Comparison of ENCODE assay signal across 9 cellular contexts in genomic region chr19:57946316-57946715, GRCh38. TPM values are rescaled to one million over a fixed set of nuclear protein-coding genes. Genes with fewer than 3 reads are reported as not detected.
A peak's percentile ranks its signal among the peaks of the same experiment; 100 is the strongest.
DNase-seq lines count a peak whose midpoint lies in the region; ATAC-seq and TF ChIP-seq lines count a peak whose summit lies in the region.
"Had no signal": no experiment of that assay in that cellular context is flagged by ENCODE, and none has a peak within 500 bp of the region (broad histone marks: within the 10 kb centered on the region; RNA-seq: fewer than 3 reads in every experiment).

No MANE protein-coding gene starts in this region.

- H3K4me1 Mint-ChIP-seq in Caco-2 (ENCODE audit: low read depth, unreplicated experiment) (no peaks in the 10 kb centered on the region), neural progenitor cell (peaks cover 8% of the 10 kb centered on the region)
- peaks cover 16 to 20% of the 10 kb centered on the region in 2 donors for H3K4me1 Mint-ChIP-seq in effector memory CD8-positive, alpha-beta T cell (ENCODE audit: low read depth in 2 of 2)

- DNase-seq in Caco-2 (no peak), MV-4-11 (lab: John Stamatoyannopoulos, UW) (peak; percentile 26), neural progenitor cell (ENCODE audit: low spot score) (no peak), NCI-H345 treated with DMSO at 0.1 percent for 48 hours (lab: John Stamatoyannopoulos, UW; ENCODE audit: unreplicated experiment) (no peak), erythroblast (lab: John Stamatoyannopoulos, UW) (no peak), globus pallidus (ENCODE audit: low spot score) (no peak)
- no peak for DNase-seq in effector memory CD8-positive, alpha-beta T cell
- DNase-seq: cerebellar nuclear complex had no signal

- no peak overlapping the region for H2AFZ ChIP-seq in neural progenitor cell (replicated peaks)

- H3K9me3 ChIP-seq in Caco-2 (peaks cover 36% of the 10 kb centered on the region), neural progenitor cell (ENCODE audit: low read depth) (no peaks in the 10 kb centered on the region)

- H3K9me3 Mint-ChIP-seq in Caco-2 (ENCODE audit: unreplicated experiment) (peaks cover 48% of the 10 kb centered on the region), neural progenitor cell (peaks cover 75% of the 10 kb centered on the region)
- H3K9me3 Mint-ChIP-seq in effector memory CD8-positive, alpha-beta T cell, result peaks cover 31 to 50% of the 10 kb centered on the region in 2 donors

- TF ChIP-seq POLR2A in erythroblast (IDR thresholded peaks at IDR 0.05; ENCODE audit: low read length), result no peak

- H3K79me2 ChIP-seq in neural progenitor cell (ENCODE audit: low read depth), result peaks cover 52% of the 10 kb centered on the region

- POLR2A ChIA-PET in Caco-2 (lab: Charles Lee), result no interaction called here

- H3K4me3 ChIP-seq in Caco-2 (ENCODE audit: low read depth, low read length) (no peak overlapping the region), neural progenitor cell (peak overlapping the region; percentile 98)

- H3K36me3 Mint-ChIP-seq in Caco-2 (ENCODE audit: insufficient read depth, unreplicated experiment), result peaks cover 4% of the 10 kb centered on the region
- peaks cover 17% of the 10 kb centered on the region for H3K36me3 Mint-ChIP-seq in effector memory CD8-positive, alpha-beta T cell (ENCODE audit: insufficient read depth)
- H3K36me3 Mint-ChIP-seq in neural progenitor cell, result peaks cover 54% of the 10 kb centered on the region

- no peaks in the 10 kb centered on the region for H3F3A ChIP-seq in neural progenitor cell (ENCODE audit: low read depth)

- CTCF ChIA-PET in Caco-2 (lab: Charles Lee), result no interaction called here

- H3K27me3 Mint-ChIP-seq in Caco-2 (ENCODE audit: insufficient read depth, unreplicated experiment) (no peaks in the 10 kb centered on the region), neural progenitor cell (ENCODE audit: insufficient read depth, low read depth) (peaks cover 6% of the 10 kb centered on the region)
- peaks cover 0 to 4% of the 10 kb centered on the region in 2 donors for H3K27me3 Mint-ChIP-seq in effector memory CD8-positive, alpha-beta T cell

- no peak overlapping the region for H3K9ac ChIP-seq in neural progenitor cell

- H3K36me3 ChIP-seq in Caco-2 (ENCODE audit: control insufficient read depth, insufficient read depth, low read length), result no peaks in the 10 kb centered on the region
- peaks cover 9% of the 10 kb centered on the region for H3K36me3 ChIP-seq in neural progenitor cell

- TF ChIP-seq CTCF in Caco-2 (IDR thresholded peaks at IDR 0.05; ENCODE audit: insufficient read depth in 1 of 2, low read depth in 1 of 2, low read length in 1 of 2, severe bottlenecking in 1 of 2, unreplicated experiment in 1 of 2) (no peak), neural progenitor cell (IDR thresholded peaks at IDR 0.05) (no peak)

- ATAC-seq in effector memory CD8-positive, alpha-beta T cell (replicated peaks), result no peak
- no peak for ATAC-seq in GM19035 (IDR thresholded peaks at IDR 0.05; ENCODE audit: unreplicated experiment)

- peak overlapping the region; percentile 68 for H3K4me3 Mint-ChIP-seq in Caco-2 (ENCODE audit: unreplicated experiment)
- H3K4me3 Mint-ChIP-seq in effector memory CD8-positive, alpha-beta T cell, result peak overlapping the region; percentile 92
- peak overlapping the region; percentile 96 for H3K4me3 Mint-ChIP-seq in neural progenitor cell

- H3K27ac Mint-ChIP-seq in Caco-2 (ENCODE audit: unreplicated experiment) (no peak overlapping the region), neural progenitor cell (no peak overlapping the region)
- peak overlapping the region in 1 of 2 donors; percentile 90 for H3K27ac Mint-ChIP-seq in effector memory CD8-positive, alpha-beta T cell

- no peaks in the 10 kb centered on the region for H3K4me1 ChIP-seq in Caco-2
- H3K4me1 ChIP-seq in neural progenitor cell, result peaks cover 10% of the 10 kb centered on the region

- no TSS peak for BruUV-seq in Caco-2 (replicated peaks; lab: Mats Ljungman, UMichigan)

- peak overlapping the region; percentile 83 for H3K4me2 ChIP-seq in neural progenitor cell

- H3K27ac ChIP-seq in neural progenitor cell, result no peak overlapping the region

- H4K20me1 ChIP-seq in neural progenitor cell (ENCODE audit: low read depth), result no peaks in the 10 kb centered on the region

- intact Hi-C loops in Caco-2 (cut with micrococcal nuclease; ENCODE audit: unreplicated experiment), result no loop called here

- no peaks in the 10 kb centered on the region for H3K27me3 ChIP-seq in Caco-2 (replicated peaks; ENCODE audit: control insufficient read depth, insufficient read depth, low read length)
- H3K27me3 ChIP-seq in neural progenitor cell, result no peaks in the 10 kb centered on the region

RNA-seq across cellular contexts. Expression of gene ZNF256, which starts 1.2 kb away (rescaled TPM):
- total RNA-seq in Caco-2 (2022) (1.5 and 1.9 TPM in 2 replicates), neural progenitor cell (ENCODE audit: low replicate concordance) (15.9 and 23.2 TPM in 2 replicates)

RNA-seq across cellular contexts. Expression of gene ZNF418, which starts 11.1 kb away (rescaled TPM):
- total RNA-seq in Caco-2 (2022), result 0.50 and 0.51 TPM in 2 replicates
- 25.9 and 43.0 TPM in 2 replicates for total RNA-seq in neural progenitor cell (ENCODE audit: low replicate concordance)

RNA-seq across cellular contexts. Expression of gene C19orf18, which starts 28.0 kb away (rescaled TPM):
- 0.45 TPM in 1 of 2 replicates, not detected in the other for total RNA-seq in Caco-2 (2022)
- total RNA-seq in neural progenitor cell (ENCODE audit: low replicate concordance), result 0.15 TPM in 1 of 2 replicates, not detected in the other

RNA-seq across cellular contexts. Expression of gene ZNF417, which starts 29.9 kb away (rescaled TPM):
- total RNA-seq in Caco-2 (2022), result 16.6 and 19.2 TPM in 2 replicates
- total RNA-seq in neural progenitor cell (ENCODE audit: low replicate concordance), result 20.6 and 27.2 TPM in 2 replicates

RNA-seq across cellular contexts. Expression of gene ZNF606, which starts 56.3 kb away (rescaled TPM):
- total RNA-seq in Caco-2 (2022) (13.0 and 13.9 TPM in 2 replicates), neural progenitor cell (ENCODE audit: low replicate concordance) (48.7 and 50.9 TPM in 2 replicates)

Comparison
In these comparisons a context has a peak if more than half of its experiments do, and no peak if none do; other contexts are left out.
1. RNA of gene ZNF418, which starts 11.1 kb away (total RNA-seq): 25.9 to 43.0 TPM in neural progenitor cell; 0.50 to 0.51 TPM in Caco-2; every median in the first group is over 10 times any median in the second.
2. Peak in every context shown above with its lines, with median percentiles within 50 percentile points of each other: H3K4me3 Mint-ChIP-seq.